Comparison of ENCODE assay signal across 9 cellular contexts in the genomic region with DNA sequence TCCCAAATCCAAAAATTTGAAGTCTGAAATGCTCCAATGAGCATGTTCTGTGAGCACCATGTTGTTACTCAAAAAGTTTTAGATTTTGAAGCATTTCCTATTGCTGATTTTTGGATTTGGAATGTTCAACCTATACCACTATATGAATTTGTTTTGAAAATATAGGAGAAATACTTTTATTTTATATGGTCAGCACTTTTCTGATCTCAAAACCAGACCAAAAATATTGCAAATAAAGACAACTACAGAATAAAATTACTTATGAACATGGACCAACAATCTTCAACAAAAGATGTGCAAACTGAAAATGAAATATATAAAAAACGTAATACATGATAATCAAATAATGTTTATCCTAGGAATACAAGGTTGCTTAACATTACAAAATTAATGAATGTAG.
"Had no signal": no experiment of that assay in that cellular context is flagged by ENCODE, and none has a peak within 500 bp of the region (broad histone marks: within the 10 kb centered on the region; RNA-seq: fewer than 3 reads in every experiment).

No MANE protein-coding gene starts in this region.

- H2AFZ ChIP-seq: GM23248 had no signal

- H3K27ac ChIP-seq: GM23248 had no signal

- H3K4me3 ChIP-seq: GM23248, HAP-1 had no signal

- H3K9me3 ChIP-seq: HAP-1 had no signal

- DNase-seq: GM23248, GOT3, H7, HFFc6, KG1 had no signal

- H3K4me3 Mint-ChIP-seq: HFFc6, IgD-negative memory B cell had no signal

- H3K27ac Mint-ChIP-seq: HFFc6, IgD-negative memory B cell had no signal

- H3K9me3 Mint-ChIP-seq: HFFc6 had no signal

- H3K9ac ChIP-seq: GM23248 had no signal

- ATAC-seq: HCT116 had no signal

- FAIRE-seq: HTR-8/SVneo had no signal

- H3K36me3 ChIP-seq: HAP-1 had no signal

- H3K4me1 Mint-ChIP-seq: IgD-negative memory B cell had no signal
